23 cellular contexts compared by ENCODE assay signal in the genomic region with DNA sequence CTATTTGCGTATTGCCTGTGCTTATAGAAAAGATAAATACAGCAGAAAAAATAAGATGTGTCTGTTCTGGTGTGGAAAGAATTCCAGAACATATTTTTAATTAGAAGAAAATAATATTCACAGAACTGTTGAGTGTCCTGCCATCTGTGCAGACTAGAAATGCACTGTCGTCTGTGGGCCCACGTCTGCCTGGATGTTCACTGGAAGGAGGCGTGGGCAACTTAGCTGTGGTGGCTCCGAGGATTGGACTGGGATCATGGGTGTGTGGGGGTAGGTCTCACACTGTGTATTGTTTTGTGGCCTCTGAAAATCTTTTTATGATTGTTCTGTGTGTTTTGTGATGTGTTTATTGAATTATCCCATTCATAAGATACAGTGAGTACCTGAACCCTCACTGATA.
"Had no signal": no experiment of that assay in that cellular context is flagged by ENCODE, and none has a peak within 500 bp of the region (broad histone marks: within the 10 kb centered on the region; RNA-seq: fewer than 3 reads in every experiment).

No MANE protein-coding gene starts in this region.

- DNase-seq: MV-4-11, NCI-H1048, NCI-H1105, NCI-H1417, NCI-H1436 treated with DMSO at 0.1 percent for 48 hours, NCI-H1694, NCI-H187 treated with DMSO at 0.1 percent for 48 hours, NCI-H2029 treated with DMSO at 0.1 percent for 48 hours, NCI-H2171 treated with DMSO at 0.1 percent for 48 hours, NCI-H345, NCI-H446 treated with DMSO at 0.1 percent for 48 hours, NCI-H524, NCI-H526 treated with DMSO at 0.1 percent for 48 hours, NCI-H748 treated with DMSO at 0.1 percent for 48 hours, Right ventricle myocardium superior, RPMI8226, SIG-M5 had no signal

- H3K4me3 ChIP-seq: K562, SJSA1, SK-N-MC had no signal

- H3K4me1 ChIP-seq: SJSA1 had no signal

- H3K27ac ChIP-seq: HL-60, KMS-11, SJSA1, SK-N-MC had no signal

- H3K9me3 ChIP-seq: SJSA1 had no signal

- H3K4me3 Mint-ChIP-seq: IgD-negative memory B cell had no signal

- H3K27me3 Mint-ChIP-seq: IgD-negative memory B cell had no signal

- H3K4me2 ChIP-seq: KMS-11 had no signal

- H3K27me3 ChIP-seq: SJSA1 had no signal
